11 cellular contexts compared by ENCODE assay signal in genomic region chr4:186622788-186623464, GRCh38.
DNase-seq lines count a peak whose midpoint lies in the region; ATAC-seq and TF ChIP-seq lines count a peak whose summit lies in the region.
"Had no signal": no experiment of that assay in that cellular context is flagged by ENCODE, and none has a peak within 500 bp of the region (broad histone marks: within the 10 kb centered on the region; RNA-seq: fewer than 3 reads in every experiment).

No MANE protein-coding gene starts in this region.

- CTCF ChIA-PET in A673 (lab: Charles Lee), result no interaction called here

- POLR2A ChIA-PET in A673 (lab: Charles Lee; ENCODE audit: low non-redundant PET), result no interaction called here

- intact Hi-C loops in A673 (cut with micrococcal nuclease; ENCODE audit: unreplicated experiment), result no loop called here
- intact Hi-C loops in right cardiac atrium (cut with DNase I), result no loop called here

- 34% methylated on average over 9 of the region's 9 CpGs for WGBS in right cardiac atrium

- H3K4me3 ChIP-seq in A673 (ENCODE audit: low read depth, low read length, poor library complexity, severe bottlenecking) (no peak overlapping the region), HFF-Myc (replicated peaks; ENCODE audit: low read depth, low read length) (no peak overlapping the region), cardiac fibroblast (replicated peaks in 1 of 2; ENCODE audit: low read depth in 2 of 2, low read length in 2 of 2) (no peak overlapping the region), right cardiac atrium (ENCODE audit: low read length) (no peak overlapping the region)
- H3K4me3 ChIP-seq: uterus had no signal

- peaks cover 18% of the 10 kb centered on the region for H3K36me3 ChIP-seq in A673 (ENCODE audit: insufficient read depth, low read length, poor library complexity, severe bottlenecking)
- H3K36me3 ChIP-seq: uterus had no signal

- ATAC-seq in right cardiac atrium (peak; percentile 79 to 81), HG03457 (IDR thresholded peaks at IDR 0.05; ENCODE audit: unreplicated experiment) (no peak), HG02642 (IDR thresholded peaks at IDR 0.05; ENCODE audit: poor library complexity, unreplicated experiment) (no peak)
- ATAC-seq: activated naive CD8-positive, alpha-beta T cell treated with anti-CD3 and anti-CD28 coated beads, Interleukin-2, amount 50 U/mL, for 24 hours had no signal

- no peak for TF ChIP-seq CTCF in A673 (conservative IDR thresholded peaks at IDR 0.05; ENCODE audit: low read depth, low read length)
- TF ChIP-seq CTCF in HFF-Myc (IDR thresholded peaks at IDR 0.05; ENCODE audit: low read depth, low read length, missing control alignments), result no peak
- no peak for TF ChIP-seq CTCF in cardiac fibroblast (IDR thresholded peaks at IDR 0.05; ENCODE audit: low read depth, low read length)

- H3K9me3 ChIP-seq in A673 (ENCODE audit: low read depth, low read length, poor library complexity, severe bottlenecking), result no peaks in the 10 kb centered on the region
- H3K9me3 ChIP-seq in right cardiac atrium (ENCODE audit: control insufficient read depth, low read length), result no peaks in the 10 kb centered on the region
- H3K9me3 ChIP-seq: uterus had no signal

- DNase-seq in A673 (ENCODE audit: low spot score) (peak; percentile 82), HFF-Myc (ENCODE audit: extremely low read depth, low read depth) (peak; percentile 64), cardiac fibroblast (ENCODE audit: low read depth in 2 of 2) (peak; percentile 82 to 91), right cardiac atrium (peak; percentile 55 to 70 (median 61)), DMS153 treated with DMSO at 0.1 percent for 48 hours (lab: John Stamatoyannopoulos, UW; ENCODE audit: unreplicated experiment) (no peak), HuH-7.5 (ENCODE audit: low spot score) (no peak)
- DNase-seq: activated naive CD8-positive, alpha-beta T cell treated with anti-CD3 and anti-CD28 coated beads, Interleukin-2, amount 50 U/mL, for 24 hours; NCI-H526 treated with DMSO at 0.1 percent for 48 hours; uterus had no signal

- no peaks in the 10 kb centered on the region for H3K27me3 ChIP-seq in A673 (replicated peaks; ENCODE audit: insufficient read depth, low read depth, low read length, poor library complexity)
- H3K27me3 ChIP-seq in right cardiac atrium (ENCODE audit: control insufficient read depth, insufficient read depth), result no peaks in the 10 kb centered on the region
- H3K27me3 ChIP-seq: uterus had no signal

- no TSS peak for BruUV-seq in A673 (replicated peaks; lab: Mats Ljungman, UMichigan)

- H3K4me1 ChIP-seq in A673 (ENCODE audit: insufficient read depth, low read length, poor library complexity, severe bottlenecking), result peaks cover 38% of the 10 kb centered on the region
- peaks cover 6% of the 10 kb centered on the region for H3K4me1 ChIP-seq in right cardiac atrium (ENCODE audit: control insufficient read depth, insufficient read depth, low read length)
- H3K4me1 ChIP-seq: uterus had no signal

- H3K27ac ChIP-seq in A673 (ENCODE audit: low read depth, low read length, poor library complexity, severe bottlenecking), result peak overlapping the region; percentile 76
- no peak overlapping the region for H3K27ac ChIP-seq in right cardiac atrium (ENCODE audit: low read length)
- H3K27ac ChIP-seq: uterus had no signal

Comparison
In these comparisons a context has a peak if more than half of its experiments do, and no peak if none do; other contexts are left out.
1. DNase-seq: peak in A673 (single experiment), HFF-Myc (single experiment), cardiac fibroblast (2 of 2) and right cardiac atrium (3 of 3); none in DMS153 treated with DMSO at 0.1 percent for 48 hours (single experiment) and HuH-7.5 (single experiment).
2. ATAC-seq: peak in right cardiac atrium (2 of 2); none in HG03457 (single experiment) and HG02642 (single experiment).